8 cellular contexts compared by ENCODE assay signal in the genomic region with DNA sequence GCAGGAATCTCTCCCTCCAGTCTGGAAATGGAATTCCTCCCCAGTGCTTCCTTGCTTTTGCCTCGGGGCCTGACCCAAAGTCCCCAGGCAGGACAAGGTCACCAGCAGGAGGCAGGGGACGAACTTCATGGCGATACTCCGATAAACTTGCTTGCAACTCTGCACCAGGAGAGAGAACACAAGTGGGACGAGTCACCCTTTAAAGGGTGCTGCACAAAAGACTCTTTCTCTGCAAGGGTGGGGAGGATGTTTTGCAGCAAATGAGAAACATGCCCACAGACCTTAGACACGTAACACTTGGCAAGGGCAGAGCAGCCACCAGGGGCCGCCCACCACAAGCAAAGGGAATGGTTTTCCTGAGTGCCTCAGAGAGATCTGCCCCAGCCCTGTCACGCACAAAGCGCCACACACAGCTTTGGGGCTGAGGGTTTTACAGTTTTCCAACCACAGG. TPM values are rescaled to one million over a fixed set of nuclear protein-coding genes. Genes with fewer than 3 reads are reported as not detected.
DNase-seq lines count a peak whose midpoint lies in the region; ATAC-seq and TF ChIP-seq lines count a peak whose summit lies in the region.

A gene with protein sequence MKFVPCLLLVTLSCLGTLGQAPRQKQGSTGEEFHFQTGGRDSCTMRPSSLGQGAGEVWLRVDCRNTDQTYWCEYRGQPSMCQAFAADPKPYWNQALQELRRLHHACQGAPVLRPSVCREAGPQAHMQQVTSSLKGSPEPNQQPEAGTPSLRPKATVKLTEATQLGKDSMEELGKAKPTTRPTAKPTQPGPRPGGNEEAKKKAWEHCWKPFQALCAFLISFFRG (minus strand): TSS at position 175 of the 451 bp plus-strand sequence. CDS start 46 bp downstream, at position 129.

- DNase-seq in COLO668 (lab: John Stamatoyannopoulos, UW; ENCODE audit: unreplicated experiment) (peak; percentile 51), LHCN-M2 (ENCODE audit: low read depth) (peak; percentile 39), thoracic aorta (ENCODE audit: low spot score) (no peak)
- DNase-seq in activated CD4-positive, alpha-beta T cell treated with anti-CD3 and anti-CD28 coated beads for 48 hours: peak; percentile 76
- DNase-seq in effector memory CD8-positive, alpha-beta T cell: peak; percentile 52 to 68 (median 61)
- DNase-seq in natural killer cell treated with Interleukin-12 subunit alpha and Interleukin-12 subunit beta and Interleukin-15 and Interleukin-18, amount 100 ng/mL, for 72 hours (ENCODE audit: low spot score): peak; percentile 86

- H3K4me3 Mint-ChIP-seq in effector memory CD8-positive, alpha-beta T cell: peak within 1 kb of the TSS; percentile 82 to 84
- H3K4me3 Mint-ChIP-seq in natural killer cell treated with Interleukin-12 subunit alpha and Interleukin-12 subunit beta and Interleukin-15 and Interleukin-18, amount 100 ng/mL, for 72 hours: peak within 1 kb of the TSS; percentile 87

- peak; percentile 17 for TF ChIP-seq CTCF in thoracic aorta (IDR thresholded peaks at IDR 0.05)

- peaks cover 0 to 28% of the 10 kb centered on the region in 2 donors for H3K27me3 Mint-ChIP-seq in effector memory CD8-positive, alpha-beta T cell
- no peaks in the 10 kb centered on the region for H3K27me3 Mint-ChIP-seq in natural killer cell treated with Interleukin-12 subunit alpha and Interleukin-12 subunit beta and Interleukin-15 and Interleukin-18, amount 100 ng/mL, for 72 hours

- no peak within 1 kb of the TSS for H3K4me3 ChIP-seq in thoracic aorta

- no peaks in the 10 kb centered on the region for H3K36me3 ChIP-seq in thoracic aorta

- H3K9me3 ChIP-seq in thoracic aorta: no peaks in the 10 kb centered on the region

- H3K4me1 ChIP-seq in thoracic aorta (ENCODE audit: control insufficient read depth in 1 of 2, low read depth in 2 of 2): no peaks in the 10 kb centered on the region

- H3K4me1 Mint-ChIP-seq in effector memory CD8-positive, alpha-beta T cell (ENCODE audit: low read depth in 2 of 2): peaks cover 24 to 33% of the 10 kb centered on the region in 2 donors
- H3K4me1 Mint-ChIP-seq in natural killer cell treated with Interleukin-12 subunit alpha and Interleukin-12 subunit beta and Interleukin-15 and Interleukin-18, amount 100 ng/mL, for 72 hours (ENCODE audit: low read depth in 2 of 2): peaks cover 56 to 69% of the 10 kb centered on the region in 2 donors

- H3K36me3 Mint-ChIP-seq in effector memory CD8-positive, alpha-beta T cell (ENCODE audit: insufficient read depth): peaks cover 15% of the 10 kb centered on the region
- H3K36me3 Mint-ChIP-seq in natural killer cell treated with Interleukin-12 subunit alpha and Interleukin-12 subunit beta and Interleukin-15 and Interleukin-18, amount 100 ng/mL, for 72 hours: peaks cover 9% of the 10 kb centered on the region

- peak; percentile 51 for ATAC-seq in GM19397 (IDR thresholded peaks at IDR 0.05; ENCODE audit: unreplicated experiment)
- peak; percentile 67 for ATAC-seq in effector memory CD8-positive, alpha-beta T cell (replicated peaks)
- peak; percentile 79 to 81 for ATAC-seq in natural killer cell treated with Interleukin-12 subunit alpha and Interleukin-12 subunit beta and Interleukin-15 and Interleukin-18, amount 100 ng/mL, for 72 hours
- ATAC-seq in thoracic aorta (ENCODE audit: insufficient number of reproducible peaks, low FRiP score, low read depth): no peak
- ATAC-seq in HG03196 (IDR thresholded peaks at IDR 0.05; ENCODE audit: unreplicated experiment): no peak

- no peaks in the 10 kb centered on the region for H3K9me3 Mint-ChIP-seq in effector memory CD8-positive, alpha-beta T cell
- no peaks in the 10 kb centered on the region for H3K9me3 Mint-ChIP-seq in natural killer cell treated with Interleukin-12 subunit alpha and Interleukin-12 subunit beta and Interleukin-15 and Interleukin-18, amount 100 ng/mL, for 72 hours

- no peak within 1 kb of the TSS for H3K27ac ChIP-seq in thoracic aorta

- H3K27ac Mint-ChIP-seq in effector memory CD8-positive, alpha-beta T cell: peak within 1 kb of the TSS; percentile 87 to 94
- peak within 1 kb of the TSS; percentile 81 to 85 for H3K27ac Mint-ChIP-seq in natural killer cell treated with Interleukin-12 subunit alpha and Interleukin-12 subunit beta and Interleukin-15 and Interleukin-18, amount 100 ng/mL, for 72 hours

- H3K27me3 ChIP-seq in thoracic aorta (replicated peaks; ENCODE audit: insufficient read depth): no peaks in the 10 kb centered on the region

RNA-seq across cellular contexts. Expression of the gene that starts here (rescaled TPM):
- total RNA-seq in LHCN-M2 (2014; rRNA removed) (not detected in 2 replicates), thoracic aorta (not detected)
- not detected for polyA plus RNA-seq in LHCN-M2 (2012)
- 10 to 100 TPM in 1 of 2 donors, 1 to 10 TPM in 1; 5.1 to 12.4 TPM for total RNA-seq in natural killer cell treated with Interleukin-12 subunit alpha and Interleukin-12 subunit beta and Interleukin-15 and Interleukin-18, amount 100 ng/mL, for 72 hours

Comparison
In these comparisons a context has a peak if more than half of its experiments do, and no peak if none do; other contexts are left out.
1. Peak in DNase-seq in LHCN-M2; RNA of the gene not detected or under 1 TPM.
2. ATAC-seq: peak in GM19397 (single experiment), effector memory CD8-positive, alpha-beta T cell (single experiment) and natural killer cell treated with Interleukin-12 subunit alpha and Interleukin-12 subunit beta and Interleukin-15 and Interleukin-18, amount 100 ng/mL, for 72 hours (2 of 2); none in thoracic aorta (single experiment) and HG03196 (single experiment).